In the genomic region with DNA sequence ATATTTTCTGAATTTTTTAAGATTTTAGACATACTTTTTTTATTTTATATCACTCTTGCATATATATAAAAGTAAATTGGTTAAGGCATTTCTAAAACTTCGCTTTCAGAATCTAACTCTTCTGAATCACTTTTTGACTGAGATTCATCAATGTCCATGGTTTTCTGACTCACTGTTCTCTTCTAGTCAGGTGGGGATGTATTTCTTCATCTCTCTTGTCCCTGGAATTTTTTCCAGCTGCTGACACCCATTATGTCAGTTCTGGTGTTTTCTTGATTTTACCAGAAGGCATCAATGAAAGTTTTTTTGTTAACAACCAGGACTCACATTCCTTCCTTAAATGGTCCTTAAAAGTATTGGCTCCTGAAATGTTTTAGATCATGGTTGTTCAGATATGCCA, we compare ENCODE assay signal across 15 cellular contexts. TPM values are rescaled to one million over a fixed set of nuclear protein-coding genes. Genes with fewer than 3 reads are reported as not detected.
DNase-seq lines count a peak whose midpoint lies in the region; ATAC-seq and TF ChIP-seq lines count a peak whose summit lies in the region.
"Had no signal": no experiment of that assay in that cellular context is flagged by ENCODE, and none has a peak within 500 bp of the region (broad histone marks: within the 10 kb centered on the region; RNA-seq: fewer than 3 reads in every experiment).

No MANE protein-coding gene starts in this region.

- H3K9me3 Mint-ChIP-seq in T-cell = no peaks in the 10 kb centered on the region
- H3K9me3 Mint-ChIP-seq: WTC11 had no signal

- H3K27ac ChIP-seq in SJCRH30 (peak overlapping the region; percentile 62), fibroblast of lung (ENCODE audit: insufficient read depth, low read length) (peak overlapping the region; percentile 52), gastrocnemius medialis (peak overlapping the region in 3 of 4 donors; percentile 29 to 58 (median 47))
- H3K27ac ChIP-seq: upper lobe of right lung had no signal

- H3K4me3 ChIP-seq in SJCRH30 (no peak overlapping the region), fibroblast of lung (replicated peaks in 1 of 4; ENCODE audit: control extremely low read depth in 1 of 4, insufficient read depth in 1 of 4, low read depth in 3 of 4, low read length in 4 of 4) (no peak overlapping the region), gastrocnemius medialis (no peak overlapping the region)
- H3K4me3 ChIP-seq: heart right ventricle, left lung, upper lobe of right lung had no signal

- H3K36me3 ChIP-seq in SJCRH30 (no peaks in the 10 kb centered on the region), fibroblast of lung (ENCODE audit: control insufficient read depth, insufficient read depth, low read length) (peaks cover 5% of the 10 kb centered on the region), gastrocnemius medialis (no peaks in the 10 kb centered on the region)
- H3K36me3 ChIP-seq: left lung, upper lobe of right lung had no signal

- CTCF ChIA-PET in T-cell (lab: Charles Lee) = no interaction called here

- H3K9ac ChIP-seq in fibroblast of lung (ENCODE audit: insufficient read depth, low read length) = no peak overlapping the region

- TF ChIP-seq POLR2A in gastrocnemius medialis (IDR thresholded peaks at IDR 0.05) = no peak

- no peaks in the 10 kb centered on the region for H4K20me1 ChIP-seq in fibroblast of lung (ENCODE audit: control insufficient read depth, extremely low read depth, insufficient read depth, low read length)

- intact Hi-C loops in gastrocnemius medialis (cut with DNase I; ENCODE audit: low total_unique reads) = loop anchor here (5.0 kb wide), 1 partner anchor 99 kb away; no protein-coding TSS in a partner anchor

- peak overlapping the region; percentile 23 for H3K4me2 ChIP-seq in fibroblast of lung (ENCODE audit: extremely low read depth, insufficient read depth, low read length)

- no peaks in the 10 kb centered on the region for H3K9me3 ChIP-seq in SJCRH30 (replicated peaks)
- no peaks in the 10 kb centered on the region for H3K9me3 ChIP-seq in fibroblast of lung (ENCODE audit: control insufficient read depth, insufficient read depth, low read depth, low read length)
- no peaks in the 10 kb centered on the region for H3K9me3 ChIP-seq in gastrocnemius medialis
- H3K9me3 ChIP-seq: heart right ventricle, left lung, upper lobe of right lung had no signal

- TF ChIP-seq CTCF in fibroblast of lung (conservative IDR thresholded peaks at IDR 0.05 in 1 of 2, IDR thresholded peaks at IDR 0.05 in 1 of 2; ENCODE audit: low read depth in 1 of 2, low read length in 2 of 2) (no peak), gastrocnemius medialis (IDR thresholded peaks at IDR 0.05 in 4 of 5, conservative IDR thresholded peaks at IDR 0.05 in 1 of 5) (no peak)

- H3K27me3 ChIP-seq in SJCRH30 (no peaks in the 10 kb centered on the region), fibroblast of lung (ENCODE audit: control insufficient read depth, insufficient read depth, low read length) (no peaks in the 10 kb centered on the region), gastrocnemius medialis (no peaks in the 10 kb centered on the region)
- H3K27me3 ChIP-seq: heart right ventricle, left lung, upper lobe of right lung had no signal

- H3K4me1 Mint-ChIP-seq in T-cell = peaks cover 22 to 35% (median 25%) of the 10 kb centered on the region in 3 donors
- H3K4me1 Mint-ChIP-seq: naive B cell had no signal

- DNase-seq in EH (ENCODE audit: low read depth) (peak; percentile 66), SJCRH30 (peak in 1 of 2 experiments; percentile 59), fibroblast of lung (ENCODE audit: low read depth in 2 of 2) (peak; percentile 85), gastrocnemius medialis (no peak), T-cell (no peak), HK-2 (ENCODE audit: unreplicated experiment) (no peak), NCI-H2029 treated with DMSO at 0.1 percent for 48 hours (lab: John Stamatoyannopoulos, UW) (no peak)
- DNase-seq: activated CD8-positive, alpha-beta memory T cell treated with anti-CD3 and anti-CD28 coated beads, Interleukin-2, amount 50 U/mL, for 48 hours; DMS53; heart right ventricle; left lung; naive B cell; upper lobe of right lung had no signal

- no peak overlapping the region for H2AFZ ChIP-seq in fibroblast of lung (ENCODE audit: low read length)

- in situ Hi-C loops in gastrocnemius medialis (cut with MboI; ENCODE audit: low sequenced_read_pairs in 4 of 4) = no loop called here

- H3K4me3 Mint-ChIP-seq in T-cell = no peak overlapping the region
- H3K4me3 Mint-ChIP-seq: naive B cell, WTC11 had no signal

- H3K4me1 ChIP-seq in SJCRH30 (peaks cover 41% of the 10 kb centered on the region), fibroblast of lung (ENCODE audit: control insufficient read depth, extremely low read depth, insufficient read depth, low read length) (peaks cover 54% of the 10 kb centered on the region), gastrocnemius medialis (peaks cover 13 to 22% of the 10 kb centered on the region in 2 donors)

- no peaks in the 10 kb centered on the region for H3K36me3 Mint-ChIP-seq in T-cell
- H3K36me3 Mint-ChIP-seq: naive B cell, WTC11 had no signal

- no peak overlapping the region for H3K27ac Mint-ChIP-seq in T-cell
- H3K27ac Mint-ChIP-seq: naive B cell, WTC11 had no signal

- ATAC-seq in gastrocnemius medialis (no peak), T-cell (replicated peaks in 1 of 4) (no peak), HG03039 (IDR thresholded peaks at IDR 0.05; ENCODE audit: unreplicated experiment) (no peak)
- ATAC-seq: heart right ventricle, left lung, upper lobe of right lung, WTC11 had no signal

- H3K27me3 Mint-ChIP-seq in T-cell = no peaks in the 10 kb centered on the region

- H3K79me2 ChIP-seq in fibroblast of lung (ENCODE audit: control insufficient read depth, insufficient read depth, low read length) = peaks cover 91% of the 10 kb centered on the region

- POLR2A ChIA-PET in T-cell (lab: Charles Lee) = no interaction called here

RNA-seq across cellular contexts. Expression of a gene that starts 12.8 kb away (rescaled TPM):
- total RNA-seq in SJCRH30 (2014; rRNA removed; shearing (Covaris generic)) = 5.9 and 7.8 TPM in 2 replicates
- total RNA-seq in fibroblast of lung (88.6 and 275 TPM in 2 replicates), gastrocnemius medialis (10 to 100 TPM; 24.7 to 53.7 (median 37.0) TPM), T-cell (10 to 100 TPM; 13.7 to 38.7 (median 22.9) TPM)
- polyA plus RNA-seq in fibroblast of lung = 78.5 and 120 TPM in 2 replicates
- polyA plus RNA-seq in fibroblast of lung (2012) = 125 and 167 TPM in 2 replicates
- polyA minus RNA-seq in fibroblast of lung (ENCODE audit: low replicate concordance) = 234 and 390 TPM in 2 replicates

Comparison
In these comparisons a context has a peak if more than half of its experiments do, and no peak if none do; other contexts are left out.
1. DNase-seq: peak in EH (single experiment) and fibroblast of lung (2 of 2); none in gastrocnemius medialis (0 of 2), T-cell (0 of 34), HK-2 (single experiment) and NCI-H2029 treated with DMSO at 0.1 percent for 48 hours (single experiment).
2. Peak in every context shown above with its lines, with median percentiles within 50 percentile points of each other: H3K27ac ChIP-seq.